ENCODE assay signal across 11 cellular contexts in genomic region chr2:226813148-226813701, GRCh38. TPM values are rescaled to one million over a fixed set of nuclear protein-coding genes. Genes with fewer than 3 reads are reported as not detected.
DNase-seq lines count a peak whose midpoint lies in the region; ATAC-seq and TF ChIP-seq lines count a peak whose summit lies in the region.
"Had no signal": no experiment of that assay in that cellular context is flagged by ENCODE, and none has a peak within 500 bp of the region (broad histone marks: within the 10 kb centered on the region; RNA-seq: fewer than 3 reads in every experiment).

No MANE protein-coding gene starts in this region.

- H3K4me2 ChIP-seq in mesendoderm (ENCODE audit: low read length) = no peak overlapping the region
- H3K4me2 ChIP-seq: BLaER1 treated with 17β-estradiol and CSF1 and Interleukin-3, amounts not matched to agents 10 nM and 100 nM had no signal

- no peak overlapping the region for H3K4me3 Mint-ChIP-seq in activated T-cell treated with anti-CD3 and anti-CD28 coated beads, Interleukin-2, amount 50 U/mL, for 72 hours
- H3K4me3 Mint-ChIP-seq: activated CD4-positive, alpha-beta memory T cell treated with anti-CD3 and anti-CD28 coated beads for 36 hours had no signal

- H3K4me1 ChIP-seq in mesendoderm (ENCODE audit: control insufficient read depth, low read depth, low read length) (no peaks in the 10 kb centered on the region), sigmoid colon (no peaks in the 10 kb centered on the region)
- H3K4me1 ChIP-seq: BLaER1 treated with 17β-estradiol and CSF1 and Interleukin-3, amounts not matched to agents 10 nM and 100 nM had no signal

- no peak overlapping the region for H3K23ac ChIP-seq in mesendoderm (ENCODE audit: low read length)

- no peak overlapping the region for H3K56ac ChIP-seq in mesendoderm (ENCODE audit: low read length)

- H3K36me3 ChIP-seq in WERI-Rb-1 (no peaks in the 10 kb centered on the region), mesendoderm (ENCODE audit: control insufficient read depth, insufficient read depth, low read length) (no peaks in the 10 kb centered on the region), sigmoid colon (no peaks in the 10 kb centered on the region)
- H3K36me3 ChIP-seq: BLaER1 treated with 17β-estradiol and CSF1 and Interleukin-3, amounts not matched to agents 10 nM and 100 nM had no signal

- H3K27ac Mint-ChIP-seq in activated T-cell treated with anti-CD3 and anti-CD28 coated beads, Interleukin-2, amount 50 U/mL, for 72 hours = no peak overlapping the region
- H3K27ac Mint-ChIP-seq: activated CD4-positive, alpha-beta memory T cell treated with anti-CD3 and anti-CD28 coated beads for 36 hours had no signal

- no peak overlapping the region for H4K8ac ChIP-seq in mesendoderm (ENCODE audit: low read depth, low read length)

- no CpG with 5 or more reads among the region's 1 CpG for WGBS in mesendoderm (ENCODE audit: extremely low coverage, insufficient coverage, low lambda C conversion rate)
- WGBS in sigmoid colon, 2 donors = 93 to 95% methylated on average over 1 of the region's 1 CpG

- no peak for TF ChIP-seq EP300 in sigmoid colon (IDR thresholded peaks at IDR 0.05)

- intact Hi-C loops in sigmoid colon (cut with DNase I) = no loop called here

- H3K36me3 Mint-ChIP-seq in activated T-cell treated with anti-CD3 and anti-CD28 coated beads, Interleukin-2, amount 50 U/mL, for 72 hours (ENCODE audit: insufficient read depth in 2 of 2) = no peaks in the 10 kb centered on the region
- H3K36me3 Mint-ChIP-seq: activated CD4-positive, alpha-beta memory T cell treated with anti-CD3 and anti-CD28 coated beads for 36 hours had no signal

- H3K27me3 ChIP-seq in WERI-Rb-1 (ENCODE audit: insufficient read depth, low read depth, severe bottlenecking) = no peaks in the 10 kb centered on the region
- no peaks in the 10 kb centered on the region for H3K27me3 ChIP-seq in mesendoderm (ENCODE audit: insufficient read depth, low read length, poor library complexity)
- H3K27me3 ChIP-seq in sigmoid colon = no peaks in the 10 kb centered on the region
- H3K27me3 ChIP-seq: BLaER1 treated with 17β-estradiol and CSF1 and Interleukin-3, amounts not matched to agents 10 nM and 100 nM had no signal

- no peak overlapping the region for H2BK120ac ChIP-seq in mesendoderm (ENCODE audit: low read depth, low read length)

- peak in 2 of 3 experiments; percentile 29 to 67 for DNase-seq in NCI-H1417 (lab: John Stamatoyannopoulos, UW)
- no peak for DNase-seq in NCI-H1417 treated with DMSO at 0.1 percent for 48 hours (lab: John Stamatoyannopoulos, UW)
- peak; percentile 20 for DNase-seq in WERI-Rb-1
- DNase-seq in mesendoderm = peak; percentile 57
- no peak for DNase-seq in islet precursor cell
- no peak for DNase-seq in sigmoid colon
- DNase-seq in activated T-cell treated with anti-CD3 and anti-CD28 coated beads, Interleukin-2, amount 50 U/mL, for 72 hours = no peak
- DNase-seq: activated CD4-positive, alpha-beta memory T cell treated with anti-CD3 and anti-CD28 coated beads for 36 hours; NCI-H2171 treated with DMSO at 0.1 percent for 48 hours had no signal

- H3K9me3 ChIP-seq in WERI-Rb-1 (ENCODE audit: severe bottlenecking) = no peaks in the 10 kb centered on the region
- no peaks in the 10 kb centered on the region for H3K9me3 ChIP-seq in sigmoid colon
- H3K9me3 ChIP-seq: BLaER1 treated with 17β-estradiol and CSF1 and Interleukin-3, amounts not matched to agents 10 nM and 100 nM had no signal

- no peaks in the 10 kb centered on the region for H3K4me1 Mint-ChIP-seq in activated T-cell treated with anti-CD3 and anti-CD28 coated beads, Interleukin-2, amount 50 U/mL, for 72 hours (ENCODE audit: low read depth)

- no peak overlapping the region for H4K5ac ChIP-seq in mesendoderm (ENCODE audit: low read length)

- H3K4me3 ChIP-seq in WERI-Rb-1 (ENCODE audit: low read depth, low read length) (no peak overlapping the region), mesendoderm (ENCODE audit: low read length) (no peak overlapping the region), sigmoid colon (no peak overlapping the region)
- H3K4me3 ChIP-seq: BLaER1 treated with 17β-estradiol and CSF1 and Interleukin-3, amounts not matched to agents 10 nM and 100 nM had no signal

- ATAC-seq in GM21723 (IDR thresholded peaks at IDR 0.05; ENCODE audit: unreplicated experiment) = peak; percentile 62
- no peak for ATAC-seq in activated T-cell treated with anti-CD3 and anti-CD28 coated beads, Interleukin-2, amount 50 U/mL, for 72 hours (replicated peaks in 1 of 2)

- no peak overlapping the region for H2AK5ac ChIP-seq in mesendoderm (ENCODE audit: low read length)

- H2BK5ac ChIP-seq in mesendoderm (ENCODE audit: low read length) = no peak overlapping the region

- no peak overlapping the region for H3K4ac ChIP-seq in mesendoderm (ENCODE audit: low read depth, low read length)

- H3K9ac ChIP-seq in mesendoderm (ENCODE audit: low read length) = no peak overlapping the region
- H3K9ac ChIP-seq: BLaER1 treated with 17β-estradiol and CSF1 and Interleukin-3, amounts not matched to agents 10 nM and 100 nM had no signal

- H3K79me1 ChIP-seq in mesendoderm (ENCODE audit: low read length) = no peaks in the 10 kb centered on the region

- H2BK15ac ChIP-seq in mesendoderm (replicated peaks; ENCODE audit: low read depth) = no peak overlapping the region

- H3K79me2 ChIP-seq in mesendoderm (ENCODE audit: control insufficient read depth, insufficient read depth, low read length) = no peaks in the 10 kb centered on the region

- H3K27ac ChIP-seq in WERI-Rb-1 (no peak overlapping the region), mesendoderm (ENCODE audit: low read depth, low read length) (no peak overlapping the region), sigmoid colon (no peak overlapping the region)
- H3K27ac ChIP-seq: BLaER1 treated with 17β-estradiol and CSF1 and Interleukin-3, amounts not matched to agents 10 nM and 100 nM had no signal

- H3K18ac ChIP-seq in mesendoderm (ENCODE audit: low read length) = no peak overlapping the region

- no peaks in the 10 kb centered on the region for H3K9me3 Mint-ChIP-seq in activated T-cell treated with anti-CD3 and anti-CD28 coated beads, Interleukin-2, amount 50 U/mL, for 72 hours
- H3K9me3 Mint-ChIP-seq: activated CD4-positive, alpha-beta memory T cell treated with anti-CD3 and anti-CD28 coated beads for 36 hours had no signal

- TF ChIP-seq CTCF in WERI-Rb-1 (IDR thresholded peaks at IDR 0.05; ENCODE audit: low read depth, low read length) (peak; percentile 72), sigmoid colon (IDR thresholded peaks at IDR 0.05) (no peak)

- TF ChIP-seq POLR2A in sigmoid colon (IDR thresholded peaks at IDR 0.05) = no peak

- peaks cover 32% of the 10 kb centered on the region for H3K27me3 Mint-ChIP-seq in activated T-cell treated with anti-CD3 and anti-CD28 coated beads, Interleukin-2, amount 50 U/mL, for 72 hours (ENCODE audit: low read depth)

RNA-seq across cellular contexts. Expression of gene IRS1, which starts 13.6 kb away (rescaled TPM):
- 11.7 TPM for polyA plus RNA-seq in mesendoderm (2013, experiment 1 of 2)
- 11.3 TPM for polyA plus RNA-seq in mesendoderm (2013, experiment 2 of 2)
- 10 to 100 TPM; 18.5 to 29.1 (median 23.7) TPM for total RNA-seq in sigmoid colon
- 1 to 10 TPM; 2.3 to 7.6 (median 6.0) TPM for polyA plus RNA-seq in sigmoid colon
- total RNA-seq in activated T-cell treated with anti-CD3 and anti-CD28 coated beads, Interleukin-2, amount 50 U/mL, for 72 hours = 1 to 10 TPM; 2.8 to 4.6 TPM

RNA-seq across cellular contexts. Expression of gene RHBDD1, which starts 22.6 kb away (rescaled TPM):
- polyA plus RNA-seq in mesendoderm (2013, experiment 1 of 2) = 16.6 TPM
- 17.8 TPM for polyA plus RNA-seq in mesendoderm (2013, experiment 2 of 2)
- 10 to 100 TPM; 17.5 to 28.0 (median 23.1) TPM for total RNA-seq in sigmoid colon
- polyA plus RNA-seq in sigmoid colon = 10 to 100 TPM in 1 of 3 donors, 1 to 10 TPM in 2; 1.8 to 13.0 (median 5.3) TPM
- 10 to 100 TPM; 47.2 to 49.4 TPM for total RNA-seq in activated T-cell treated with anti-CD3 and anti-CD28 coated beads, Interleukin-2, amount 50 U/mL, for 72 hours

Comparison
In these comparisons a context has a peak if more than half of its experiments do, and no peak if none do; other contexts are left out.
1. DNase-seq: peak in NCI-H1417 (2 of 3), WERI-Rb-1 (single experiment) and mesendoderm (single experiment); none in NCI-H1417 treated with DMSO at 0.1 percent for 48 hours (single experiment), islet precursor cell (single experiment), sigmoid colon (single experiment) and activated T-cell treated with anti-CD3 and anti-CD28 coated beads, Interleukin-2, amount 50 U/mL, for 72 hours (0 of 2).